Comparison of ENCODE assay signal across 10 cellular contexts in genomic region chr17:81700353-81701287, GRCh38. TPM values are rescaled to one million over a fixed set of nuclear protein-coding genes. Genes with fewer than 3 reads are reported as not detected.
DNase-seq lines count a peak whose midpoint lies in the region; ATAC-seq and TF ChIP-seq lines count a peak whose summit lies in the region.
"Had no signal": no experiment of that assay in that cellular context is flagged by ENCODE, and none has a peak within 500 bp of the region (broad histone marks: within the 10 kb centered on the region; RNA-seq: fewer than 3 reads in every experiment).

No MANE protein-coding gene starts in this region.

- H3K4me1 ChIP-seq in CD8-positive, alpha-beta memory T cell (ENCODE audit: insufficient read depth, low read length), result peaks cover 31% of the 10 kb centered on the region

- CTCF ChIA-PET in CD8-positive, alpha-beta memory T cell (lab: Charles Lee), result no interaction called here
- CTCF ChIA-PET in activated B cell treated with CpG ODN at 0.5 μM for 24 hours (lab: Charles Lee), result interaction anchor here (1.8 kb wide), 1 partner anchor 17 kb away, joined by 3 read pairs; the partner anchor contains the start of genes ARL16 and HGS

- peak overlapping the region; percentile 29 to 96 (median 53) for H3K27ac Mint-ChIP-seq in CD8-positive, alpha-beta memory T cell
- no peak overlapping the region for H3K27ac Mint-ChIP-seq in activated B cell treated with CpG ODN at 0.5 μM for 24 hours
- H3K27ac Mint-ChIP-seq in natural killer cell, result peak overlapping the region; percentile 94 to 95

- intact Hi-C loops in activated B cell treated with CpG ODN at 0.5 μM for 24 hours (cut with micrococcal nuclease), result no loop called here
- intact Hi-C loops in natural killer cell (cut with micrococcal nuclease), result loop anchor here (5.0 kb wide), 1 partner anchor 33 kb away; the partner anchor contains the start of genes CCDC137 and OXLD1
- intact Hi-C loops in left cardiac atrium (cut with DNase I), result no loop called here

- no peak overlapping the region for H3K4me3 ChIP-seq in CD8-positive, alpha-beta memory T cell (ENCODE audit: low read length)
- peak overlapping the region; percentile 99; the same call in 1 of the 2 replicates for H3K4me3 ChIP-seq in HFF-Myc (replicated peaks; ENCODE audit: low read depth, low read length)
- H3K4me3 ChIP-seq: mucosa of descending colon had no signal

- no peak for DNase-seq in CD8-positive, alpha-beta memory T cell
- DNase-seq in HFF-Myc (ENCODE audit: extremely low read depth, low read depth) (no peak), activated B cell treated with CpG ODN at 0.5 μM for 24 hours (no peak), natural killer cell (no peak), left cardiac atrium (no peak)
- no peak for DNase-seq in stimulated activated CD4-positive, alpha-beta T cell treated with anti-CD3 and anti-CD28 coated beads, Interleukin-4, amount 100 ng/mL, for 1 hour
- DNase-seq: activated CD4-positive, alpha-beta T cell treated with anti-CD3 and anti-CD28 coated beads for 48 hours; anterior cingulate cortex had no signal

- H3K9me3 ChIP-seq in CD8-positive, alpha-beta memory T cell (ENCODE audit: low read length), result no peaks in the 10 kb centered on the region
- H3K9me3 ChIP-seq: mucosa of descending colon had no signal

- no peaks in the 10 kb centered on the region for H3K27me3 Mint-ChIP-seq in CD8-positive, alpha-beta memory T cell
- H3K27me3 Mint-ChIP-seq in activated B cell treated with CpG ODN at 0.5 μM for 24 hours, result no peaks in the 10 kb centered on the region
- no peaks in the 10 kb centered on the region for H3K27me3 Mint-ChIP-seq in natural killer cell (ENCODE audit: low read depth in 2 of 2)

- peaks cover 0 to 63% (median 1%) of the 10 kb centered on the region in 3 donors for H3K36me3 Mint-ChIP-seq in CD8-positive, alpha-beta memory T cell
- H3K36me3 Mint-ChIP-seq in activated B cell treated with CpG ODN at 0.5 μM for 24 hours (ENCODE audit: low read depth) (peaks cover 64% of the 10 kb centered on the region), natural killer cell (no peaks in the 10 kb centered on the region)

- peaks cover 23% of the 10 kb centered on the region for H3K36me3 ChIP-seq in CD8-positive, alpha-beta memory T cell (ENCODE audit: insufficient read depth, low read length)

- TF ChIP-seq CTCF in HFF-Myc (IDR thresholded peaks at IDR 0.05; ENCODE audit: low read depth, low read length, missing control alignments) (no peak), activated B cell treated with CpG ODN at 0.5 μM for 24 hours (IDR thresholded peaks at IDR 0.05) (no peak), natural killer cell (IDR thresholded peaks at IDR 0.05) (no peak)

- peak overlapping the region in 5 of 7 donors; percentile 8 to 99 (median 80) for H3K4me3 Mint-ChIP-seq in CD8-positive, alpha-beta memory T cell
- H3K4me3 Mint-ChIP-seq in activated B cell treated with CpG ODN at 0.5 μM for 24 hours, result peak overlapping the region; percentile 89
- H3K4me3 Mint-ChIP-seq in natural killer cell, result no peak overlapping the region

- POLR2A ChIA-PET in CD8-positive, alpha-beta memory T cell (lab: Charles Lee), result interaction anchor here (2.8 kb wide), 1 partner anchor 17 kb away, joined by 38 read pairs; the partner anchor contains the start of genes ARL16 and HGS
- POLR2A ChIA-PET in activated B cell treated with CpG ODN at 0.5 μM for 24 hours (lab: Charles Lee), result no interaction called here

- H3K4me1 Mint-ChIP-seq in CD8-positive, alpha-beta memory T cell, result peaks cover 19 to 37% (median 25%) of the 10 kb centered on the region in 3 donors
- H3K4me1 Mint-ChIP-seq in activated B cell treated with CpG ODN at 0.5 μM for 24 hours (peaks cover 36% of the 10 kb centered on the region), natural killer cell (peaks cover 14 to 25% of the 10 kb centered on the region in 2 donors)

- no peaks in the 10 kb centered on the region for H3K9me3 Mint-ChIP-seq in CD8-positive, alpha-beta memory T cell
- H3K9me3 Mint-ChIP-seq in activated B cell treated with CpG ODN at 0.5 μM for 24 hours, result no peaks in the 10 kb centered on the region
- no peaks in the 10 kb centered on the region for H3K9me3 Mint-ChIP-seq in natural killer cell

- H3K27ac ChIP-seq in CD8-positive, alpha-beta memory T cell (ENCODE audit: low read depth, low read length), result no peak overlapping the region

- H3K27me3 ChIP-seq in CD8-positive, alpha-beta memory T cell (ENCODE audit: insufficient read depth, low read length, poor library complexity, severe bottlenecking), result no peaks in the 10 kb centered on the region

- no peak for ATAC-seq in activated B cell treated with CpG ODN at 0.5 μM for 24 hours (ENCODE audit: low read depth)
- ATAC-seq in natural killer cell, result no peak
- no peak for ATAC-seq in GM18498 (IDR thresholded peaks at IDR 0.05; ENCODE audit: unreplicated experiment)
- ATAC-seq in left cardiac atrium, result no peak
- ATAC-seq: mucosa of descending colon had no signal

RNA-seq across cellular contexts. Expression of gene MRPL12, which starts 2.5 kb away (rescaled TPM):
- total RNA-seq in CD8-positive, alpha-beta memory T cell, result 100 to 1,000 TPM; 246 to 255 TPM
- polyA plus RNA-seq in CD8-positive, alpha-beta memory T cell, result 53.6 TPM
- total RNA-seq in activated B cell treated with CpG ODN at 0.5 μM for 24 hours, result 68.8 and 69.8 TPM in 2 replicates
- total RNA-seq in natural killer cell, result 10 to 100 TPM; 16.3 to 24.4 (median 17.5) TPM
- 100 to 1,000 TPM; 133 TPM for total RNA-seq in left cardiac atrium

RNA-seq across cellular contexts. Expression of gene SLC25A10, which starts 11.5 kb away (rescaled TPM):
- 10 to 100 TPM; 34.1 to 34.7 TPM for total RNA-seq in CD8-positive, alpha-beta memory T cell
- 4.9 TPM for polyA plus RNA-seq in CD8-positive, alpha-beta memory T cell
- total RNA-seq in activated B cell treated with CpG ODN at 0.5 μM for 24 hours (6.1 and 6.4 TPM in 2 replicates), natural killer cell (1 to 10 TPM; 5.7 to 6.3 (median 5.8) TPM), left cardiac atrium (10 to 100 TPM; 10.1 to 11.8 TPM)

RNA-seq across cellular contexts. Expression of gene HGS, which starts 16.8 kb away (rescaled TPM):
- 100 to 1,000 TPM; 122 to 135 TPM for total RNA-seq in CD8-positive, alpha-beta memory T cell
- 36.7 TPM for polyA plus RNA-seq in CD8-positive, alpha-beta memory T cell
- 132 and 151 TPM in 2 replicates for total RNA-seq in activated B cell treated with CpG ODN at 0.5 μM for 24 hours
- total RNA-seq in natural killer cell, result 100 to 1,000 TPM; 179 to 186 (median 181) TPM
- 10 to 100 TPM; 42.3 to 52.6 TPM for total RNA-seq in left cardiac atrium

RNA-seq across cellular contexts. Expression of gene ARL16, which starts 17.0 kb away (rescaled TPM):
- 10 to 100 TPM; 16.3 to 19.7 TPM for total RNA-seq in CD8-positive, alpha-beta memory T cell
- 33.0 TPM for polyA plus RNA-seq in CD8-positive, alpha-beta memory T cell
- total RNA-seq in activated B cell treated with CpG ODN at 0.5 μM for 24 hours (30.7 and 33.3 TPM in 2 replicates), natural killer cell (10 to 100 TPM; 23.3 to 47.9 (median 39.3) TPM), left cardiac atrium (10 to 100 TPM; 12.2 to 22.3 TPM)

RNA-seq across cellular contexts. Expression of gene CCDC137, which starts 34.1 kb away (rescaled TPM):
- 10 to 100 TPM; 68.6 to 70.7 TPM for total RNA-seq in CD8-positive, alpha-beta memory T cell
- polyA plus RNA-seq in CD8-positive, alpha-beta memory T cell, result 22.2 TPM
- total RNA-seq in activated B cell treated with CpG ODN at 0.5 μM for 24 hours (34.7 and 41.3 TPM in 2 replicates), natural killer cell (10 to 100 TPM; 15.6 to 24.2 (median 22.1) TPM), left cardiac atrium (1 to 10 TPM; 7.2 to 8.9 TPM)
